ENCODE assay signal across 9 cellular contexts in the genomic region with DNA sequence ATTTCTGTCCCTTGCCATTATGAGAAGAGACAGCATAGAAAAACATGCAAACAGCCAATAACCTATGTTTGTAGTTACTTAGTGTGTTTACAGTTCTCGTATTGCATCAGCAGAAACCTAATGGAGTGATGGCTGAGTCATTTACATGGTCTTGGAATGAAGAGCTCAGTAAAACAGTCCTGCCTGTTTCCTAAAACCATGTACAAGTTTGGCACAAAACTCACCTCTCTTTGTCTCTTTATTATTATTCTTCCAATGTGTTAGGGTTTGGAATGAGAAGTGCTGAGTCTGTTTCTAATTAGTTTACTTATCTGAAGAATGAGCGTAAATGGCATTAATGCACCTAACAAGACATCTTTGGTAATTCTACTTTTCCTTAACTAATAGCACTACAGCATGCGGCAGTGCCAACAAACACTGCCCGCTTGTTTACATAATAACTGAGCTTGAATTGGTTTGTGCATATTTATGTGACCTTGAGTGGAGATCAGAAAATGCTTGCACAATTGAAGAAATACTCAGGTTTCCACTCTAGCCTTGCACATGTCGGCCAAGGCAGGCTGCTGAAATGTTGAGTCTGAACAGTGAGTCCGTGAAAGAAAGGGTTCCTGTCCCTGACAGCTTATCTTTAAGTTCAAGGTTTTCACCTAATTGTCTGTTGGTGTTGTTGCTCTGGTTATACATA.
DNase-seq lines count a peak whose midpoint lies in the region; ATAC-seq and TF ChIP-seq lines count a peak whose summit lies in the region.
"Had no signal": no experiment of that assay in that cellular context is flagged by ENCODE, and none has a peak within 500 bp of the region (broad histone marks: within the 10 kb centered on the region; RNA-seq: fewer than 3 reads in every experiment).

No MANE protein-coding gene starts in this region.

- peak; percentile 88 for DNase-seq in NCI-H82 (lab: John Stamatoyannopoulos, UW)
- no peak for DNase-seq in NCI-H82 treated with DMSO at 0.1 percent for 48 hours (lab: John Stamatoyannopoulos, UW; ENCODE audit: unreplicated experiment)
- DNase-seq in SK-N-MC (ENCODE audit: low read depth, low spot score), result no peak
- DNase-seq in hepatic stellate cell (ENCODE audit: low spot score), result peak; percentile 17
- no peak for DNase-seq in upper lobe of right lung
- DNase-seq in activated CD8-positive, alpha-beta T cell treated with anti-CD3 and anti-CD28 coated beads for 36 hours, result no peak
- DNase-seq in cerebellar nuclear complex (lab: John Stamatoyannopoulos, UW), result no peak
- DNase-seq in GF-D8 (lab: John Stamatoyannopoulos, UW), result no peak
- DNase-seq: cortex of kidney had no signal

- POLR2A ChIA-PET in activated CD8-positive, alpha-beta T cell treated with anti-CD3 and anti-CD28 coated beads for 36 hours (lab: Charles Lee), result interaction anchor here (0.5 kb wide), 1 partner anchor 57 kb away, joined by 3 read pairs; no protein-coding TSS in a partner anchor

- ATAC-seq in upper lobe of right lung, result peak; percentile 79
- no peak for ATAC-seq in activated CD8-positive, alpha-beta T cell treated with anti-CD3 and anti-CD28 coated beads for 36 hours

- H3K27me3 ChIP-seq in upper lobe of right lung, result no peaks in the 10 kb centered on the region

- TF ChIP-seq CTCF in upper lobe of right lung (IDR thresholded peaks at IDR 0.05), result no peak
- no peak for TF ChIP-seq CTCF in activated CD8-positive, alpha-beta T cell treated with anti-CD3 and anti-CD28 coated beads for 36 hours (IDR thresholded peaks at IDR 0.05)

- H3K27me3 Mint-ChIP-seq in activated CD8-positive, alpha-beta T cell treated with anti-CD3 and anti-CD28 coated beads for 36 hours, result no peaks in the 10 kb centered on the region

- H3K4me3 ChIP-seq in SK-N-MC (no peak overlapping the region), upper lobe of right lung (no peak overlapping the region)

- peak overlapping the region; percentile 26 for H3K27ac ChIP-seq in SK-N-MC
- peak overlapping the region; percentile 38 for H3K27ac ChIP-seq in upper lobe of right lung

- CTCF ChIA-PET in activated CD8-positive, alpha-beta T cell treated with anti-CD3 and anti-CD28 coated beads for 36 hours (lab: Charles Lee), result no interaction called here

- intact Hi-C loops in upper lobe of right lung (cut with DNase I), result no loop called here
- intact Hi-C loops in activated CD8-positive, alpha-beta T cell treated with anti-CD3 and anti-CD28 coated beads for 36 hours (cut with micrococcal nuclease), result no loop called here

- H3K9me3 Mint-ChIP-seq in activated CD8-positive, alpha-beta T cell treated with anti-CD3 and anti-CD28 coated beads for 36 hours, result peaks cover 4% of the 10 kb centered on the region

- no peak overlapping the region for H3K27ac Mint-ChIP-seq in activated CD8-positive, alpha-beta T cell treated with anti-CD3 and anti-CD28 coated beads for 36 hours

- H3K9ac ChIP-seq in SK-N-MC (ENCODE audit: insufficient read length), result no peak overlapping the region

- H3K36me3 ChIP-seq in SK-N-MC (ENCODE audit: insufficient read depth, low read length) (no peaks in the 10 kb centered on the region), upper lobe of right lung (no peaks in the 10 kb centered on the region)

- no peak overlapping the region for H3K4me3 Mint-ChIP-seq in activated CD8-positive, alpha-beta T cell treated with anti-CD3 and anti-CD28 coated beads for 36 hours

- H3K9me3 ChIP-seq in SK-N-MC (ENCODE audit: low read depth, low read length), result no peaks in the 10 kb centered on the region
- no peaks in the 10 kb centered on the region for H3K9me3 ChIP-seq in upper lobe of right lung

- H3K4me1 Mint-ChIP-seq in activated CD8-positive, alpha-beta T cell treated with anti-CD3 and anti-CD28 coated beads for 36 hours (ENCODE audit: low read depth), result no peaks in the 10 kb centered on the region

- peaks cover 6% of the 10 kb centered on the region for H3K4me1 ChIP-seq in upper lobe of right lung

- no peaks in the 10 kb centered on the region for H3K36me3 Mint-ChIP-seq in activated CD8-positive, alpha-beta T cell treated with anti-CD3 and anti-CD28 coated beads for 36 hours (ENCODE audit: low read depth)

Comparison
In these comparisons a context has a peak if more than half of its experiments do, and no peak if none do; other contexts are left out.
1. DNase-seq: peak in NCI-H82 (single experiment) and hepatic stellate cell (single experiment); none in NCI-H82 treated with DMSO at 0.1 percent for 48 hours (single experiment), SK-N-MC (single experiment), upper lobe of right lung (single experiment), activated CD8-positive, alpha-beta T cell treated with anti-CD3 and anti-CD28 coated beads for 36 hours (single experiment), cerebellar nuclear complex (0 of 2) and GF-D8 (single experiment).